12 cellular contexts compared by ENCODE assay signal in genomic region chr5:132334812-132335211, GRCh38. TPM values are rescaled to one million over a fixed set of nuclear protein-coding genes. Genes with fewer than 3 reads are reported as not detected.
DNase-seq lines count a peak whose midpoint lies in the region; ATAC-seq, FAIRE-seq and TF ChIP-seq lines count a peak whose summit lies in the region.
"Had no signal": no experiment of that assay in that cellular context is flagged by ENCODE, and none has a peak within 500 bp of the region (broad histone marks: within the 10 kb centered on the region; RNA-seq: fewer than 3 reads in every experiment).

No MANE protein-coding gene starts in this region.

- in situ Hi-C loops in HepG2 (cut with HindIII; ENCODE audit: extremely low pct_ligation_motif_present, low pct_unique_long_range_greater_than_20kb): no loop called here

- no peak overlapping the region for H3K27ac ChIP-seq in HepG2 (ENCODE audit: extremely low read length, insufficient read depth, low read length)
- H3K27ac ChIP-seq: PC-9 had no signal

- TF ChIP-seq POLR2A in H54 (IDR thresholded peaks at IDR 0.05; ENCODE audit: low read depth, low read length) (no peak), HepG2 (IDR thresholded peaks at IDR 0.05; ENCODE audit: insufficient read depth in 1 of 2, low read depth in 2 of 2, low read length in 2 of 2) (no peak)

- no peaks in the 10 kb centered on the region for H3K9me3 ChIP-seq in HepG2 (ENCODE audit: low read length)
- H3K9me3 ChIP-seq: HAP-1 had no signal

- no peaks in the 10 kb centered on the region for H3K36me3 Mint-ChIP-seq in activated CD8-positive, alpha-beta T cell treated with anti-CD3 and anti-CD28 coated beads, Interleukin-2, amount 10 ng/mL, durations not matched to agents 7 days and 5 days (ENCODE audit: low read depth)

- no peaks in the 10 kb centered on the region for H3K4me1 Mint-ChIP-seq in activated CD8-positive, alpha-beta T cell treated with anti-CD3 and anti-CD28 coated beads, Interleukin-2, amount 10 ng/mL, durations not matched to agents 7 days and 5 days (ENCODE audit: low read depth)

- DNase-seq in DMS153 (lab: John Stamatoyannopoulos, UW) (peak; percentile 42), DMS153 treated with DMSO at 0.1 percent for 48 hours (lab: John Stamatoyannopoulos, UW; ENCODE audit: unreplicated experiment) (no peak), H54 (ENCODE audit: insufficient read length, low spot score) (peak; percentile 8), HepG2 (ENCODE audit: low spot score) (peak; percentile 14), superior temporal gyrus (ENCODE audit: extremely low spot score) (no peak), frontal cortex (ENCODE audit: low spot score in 2 of 2) (no peak), HK-2 (ENCODE audit: unreplicated experiment) (no peak)
- no peak for DNase-seq in activated CD8-positive, alpha-beta T cell treated with anti-CD3 and anti-CD28 coated beads, Interleukin-2, amount 10 ng/mL, durations not matched to agents 7 days and 5 days
- DNase-seq: 8988T had no signal

- no peaks in the 10 kb centered on the region for H3K27me3 Mint-ChIP-seq in activated CD8-positive, alpha-beta T cell treated with anti-CD3 and anti-CD28 coated beads, Interleukin-2, amount 10 ng/mL, durations not matched to agents 7 days and 5 days (ENCODE audit: low read depth)

- TF ChIP-seq CTCF in HepG2 (CRISPR knock-in tag; IDR thresholded peaks at IDR 0.05): no peak

- no peak overlapping the region for H3K4me2 ChIP-seq in HepG2 (ENCODE audit: low read depth, low read length)
- H3K4me2 ChIP-seq: PC-9 had no signal

- TF ChIP-seq EP300 in HepG2 (IDR thresholded peaks at IDR 0.05; ENCODE audit: low read depth in 2 of 2, low read length in 2 of 2): no peak
- TF ChIP-seq EP300 in HepG2 (CRISPR knock-in tag; IDR thresholded peaks at IDR 0.05; ENCODE audit: borderline replicate concordance): no peak

- no peaks in the 10 kb centered on the region for H4K20me1 ChIP-seq in HepG2 (ENCODE audit: insufficient read depth, low read length)

- no TSS peak for BruUV-seq in HepG2 (replicated peaks; lab: Mats Ljungman, UMichigan)

- intact Hi-C loops in HepG2 (cut with micrococcal nuclease; ENCODE audit: unreplicated experiment): no loop called here

- H3K9ac ChIP-seq in HepG2 (ENCODE audit: insufficient read depth, low read depth, low read length): no peak overlapping the region

- H3K27ac Mint-ChIP-seq in activated CD8-positive, alpha-beta T cell treated with anti-CD3 and anti-CD28 coated beads, Interleukin-2, amount 10 ng/mL, durations not matched to agents 7 days and 5 days: no peak overlapping the region

- POLR2A ChIA-PET in activated CD8-positive, alpha-beta T cell treated with anti-CD3 and anti-CD28 coated beads, Interleukin-2, amount 10 ng/mL, durations not matched to agents 7 days and 5 days (lab: Charles Lee): no interaction called here
- POLR2A ChIA-PET in HepG2 (lab: Yijun Ruan, JAX): no interaction called here

- no peaks in the 10 kb centered on the region for H3K36me3 ChIP-seq in HepG2 (replicated peaks in 1 of 2; ENCODE audit: control insufficient read depth in 1 of 2, insufficient read depth in 2 of 2, low read length in 2 of 2)
- H3K36me3 ChIP-seq: HAP-1 had no signal

- no peak for TF ChIP-seq RAD21 in HepG2 (CRISPR knock-in tag; IDR thresholded peaks at IDR 0.05)

- peak; percentile 39 for ATAC-seq in activated CD8-positive, alpha-beta T cell treated with anti-CD3 and anti-CD28 coated beads, Interleukin-2, amount 10 ng/mL, durations not matched to agents 7 days and 5 days
- ATAC-seq in HepG2: no peak; the same call in 2 of the 3 replicates

- H3K9me3 Mint-ChIP-seq in activated CD8-positive, alpha-beta T cell treated with anti-CD3 and anti-CD28 coated beads, Interleukin-2, amount 10 ng/mL, durations not matched to agents 7 days and 5 days (ENCODE audit: insufficient read depth): no peaks in the 10 kb centered on the region

- peaks cover 22% of the 10 kb centered on the region for H3K4me1 ChIP-seq in HepG2 (ENCODE audit: insufficient read depth, low read length)
- H3K4me1 ChIP-seq: HAP-1 had no signal

- no peaks in the 10 kb centered on the region for H3K27me3 ChIP-seq in HepG2 (ENCODE audit: control insufficient read depth in 1 of 2, insufficient read depth in 2 of 2, low read length in 2 of 2)

- WGBS in HepG2 (ENCODE audit: low lambda C conversion rate): 85% methylated on average over 3 of the region's 3 CpGs

- CTCF ChIA-PET in activated CD8-positive, alpha-beta T cell treated with anti-CD3 and anti-CD28 coated beads, Interleukin-2, amount 10 ng/mL, durations not matched to agents 7 days and 5 days (lab: Charles Lee): interaction anchor here (0.5 to 1.5 kb wide), 4 partner anchors 11 to 728 kb away, joined by 3 to 5 read pairs (median 3); no protein-coding TSS in a partner anchor
- CTCF ChIA-PET in HepG2 (lab: Yijun Ruan, JAX; ENCODE audit: low intra/inter-chr PET ratio, low total read pairs): no interaction called here

- H2AFZ ChIP-seq in HepG2 (ENCODE audit: low read length): no peak overlapping the region
- H2AFZ ChIP-seq: PC-9 had no signal

- H3K4me3 Mint-ChIP-seq in activated CD8-positive, alpha-beta T cell treated with anti-CD3 and anti-CD28 coated beads, Interleukin-2, amount 10 ng/mL, durations not matched to agents 7 days and 5 days: no peak overlapping the region

- no peak overlapping the region for H3K4me3 ChIP-seq in HepG2 (replicated peaks in 1 of 3; ENCODE audit: insufficient read depth in 1 of 3, low read depth in 2 of 3, low read length in 3 of 3)
- H3K4me3 ChIP-seq: HAP-1, PC-9 had no signal

- FAIRE-seq in H54 (lab: Jason Lieb, UNC): peak; percentile 27
- FAIRE-seq in HepG2 (lab: Jason Lieb, UNC): peak; percentile 4
- FAIRE-seq in frontal cortex (lab: Jason Lieb, UNC): no peak
- FAIRE-seq: D721Med had no signal

- no peaks in the 10 kb centered on the region for H3K79me2 ChIP-seq in HepG2 (ENCODE audit: insufficient read depth, low read length)

TF ChIP-seq in HepG2, 621 proteins besides CTCF, POLR2A, EP300 and RAD21 (continues in another document):
- TF ChIP-seq FOXA1 (IDR thresholded peaks at IDR 0.05) (no peak), FOXA1 (CRISPR knock-in tag; IDR thresholded peaks at IDR 0.05) (0 out of 2 replicates have a peak, but pooled peaks have one; percentile 30), FOXP1 (IDR thresholded peaks at IDR 0.05) (no peak), FOXP1 (CRISPR knock-in tag; IDR thresholded peaks at IDR 0.05) (peak; percentile 37; the same call in 1 of the 2 replicates)

RNA-seq across cellular contexts. Expression of gene SLC22A5, which starts 34.7 kb away (rescaled TPM):
- total RNA-seq in activated CD8-positive, alpha-beta T cell treated with anti-CD3 and anti-CD28 coated beads, Interleukin-2, amount 10 ng/mL, durations not matched to agents 7 days and 5 days: 1 to 10 TPM; 2.2 to 3.5 TPM
- total RNA-seq in HepG2 (2016; rRNA removed; fragmentation: Illumina TruSeq; extraction: Trizol): 4.0 and 7.1 TPM in 2 replicates
- total RNA-seq in HepG2 (2016; cell fraction: cytosol; rRNA removed; fragmentation: Illumina TruSeq; extraction: Trizol; ENCODE audit: low read depth): 1.7 and 1.8 TPM in 2 replicates
- total RNA-seq in HepG2 (2016; cell fraction: insoluble cytoplasmic fraction; rRNA removed; fragmentation: Illumina TruSeq; extraction: Trizol): 2.8 and 7.3 TPM in 2 replicates
- total RNA-seq in HepG2 (2016; cell fraction: membrane; rRNA removed; fragmentation: Illumina TruSeq; extraction: Trizol): 4.9 and 5.0 TPM in 2 replicates
- 9.2 and 10.1 TPM in 2 replicates for total RNA-seq in HepG2 (2016; cell fraction: nucleus; rRNA removed; fragmentation: Illumina TruSeq; extraction: Trizol)
- 15.1 and 17.1 TPM in 2 replicates for polyA plus RNA-seq in HepG2 (2011; rRNA removed)
- 9.8 and 10.8 TPM in 2 replicates for polyA plus RNA-seq in HepG2 (2011; cell fraction: cytosol; rRNA removed)
- 31.0 and 32.0 TPM in 2 replicates for polyA plus RNA-seq in HepG2 (2011; cell fraction: nucleus; rRNA removed)
- 4.3 and 4.5 TPM in 2 replicates for polyA plus RNA-seq in HepG2 (2012)
- polyA plus RNA-seq in HepG2 (2016; cell fraction: cytosol; fragmentation: Illumina TruSeq; extraction: Trizol; ENCODE audit: low read depth): 1.2 and 1.3 TPM in 2 replicates
- 3.2 and 3.9 TPM in 2 replicates for polyA plus RNA-seq in HepG2 (2016; cell fraction: insoluble cytoplasmic fraction; fragmentation: Illumina TruSeq; extraction: Trizol; ENCODE audit: low read depth)
- polyA plus RNA-seq in HepG2 (2016; cell fraction: membrane; fragmentation: Illumina TruSeq; extraction: Trizol; ENCODE audit: low read depth): 2.6 TPM in 2 replicates
- polyA plus RNA-seq in HepG2 (2016; cell fraction: nucleus; fragmentation: Illumina TruSeq; extraction: Trizol; ENCODE audit: insufficient read depth, low read depth): 16.4 and 21.5 TPM in 2 replicates
- polyA minus RNA-seq in HepG2 (2011; rRNA and poly(A)+ RNA removed; ENCODE audit: low replicate concordance): 40.2 and 159 TPM in 2 replicates
- polyA minus RNA-seq in HepG2 (2011; cell fraction: cytosol; rRNA and poly(A)+ RNA removed): 4.4 and 5.1 TPM in 2 replicates
- polyA minus RNA-seq in HepG2 (2011; cell fraction: nucleus; rRNA and poly(A)+ RNA removed): 10.6 and 10.7 TPM in 2 replicates
- total RNA-seq in frontal cortex: 6.5 TPM

RNA-seq across cellular contexts. Expression of gene SLC22A4, which starts 40.6 kb away (rescaled TPM):
- total RNA-seq in activated CD8-positive, alpha-beta T cell treated with anti-CD3 and anti-CD28 coated beads, Interleukin-2, amount 10 ng/mL, durations not matched to agents 7 days and 5 days: not detected
- total RNA-seq in HepG2 (2016; rRNA removed; fragmentation: Illumina TruSeq; extraction: Trizol): 0.62 and 0.83 TPM in 2 replicates
- 0.20 and 0.26 TPM in 2 replicates for total RNA-seq in HepG2 (2016; cell fraction: cytosol; rRNA removed; fragmentation: Illumina TruSeq; extraction: Trizol; ENCODE audit: low read depth)
- 0.34 and 0.93 TPM in 2 replicates for total RNA-seq in HepG2 (2016; cell fraction: insoluble cytoplasmic fraction; rRNA removed; fragmentation: Illumina TruSeq; extraction: Trizol)
- total RNA-seq in HepG2 (2016; cell fraction: membrane; rRNA removed; fragmentation: Illumina TruSeq; extraction: Trizol): 0.59 and 0.99 TPM in 2 replicates
- total RNA-seq in HepG2 (2016; cell fraction: nucleus; rRNA removed; fragmentation: Illumina TruSeq; extraction: Trizol): 0.99 and 1.1 TPM in 2 replicates
- 0.33 and 0.56 TPM in 2 replicates for polyA plus RNA-seq in HepG2 (2011; rRNA removed)
- 0.31 and 0.35 TPM in 2 replicates for polyA plus RNA-seq in HepG2 (2011; cell fraction: cytosol; rRNA removed)
- 0.64 and 0.88 TPM in 2 replicates for polyA plus RNA-seq in HepG2 (2011; cell fraction: nucleus; rRNA removed)
- 0.19 and 0.25 TPM in 2 replicates for polyA plus RNA-seq in HepG2 (2012)
- 0.12 and 0.36 TPM in 2 replicates for polyA plus RNA-seq in HepG2 (2016; cell fraction: cytosol; fragmentation: Illumina TruSeq; extraction: Trizol; ENCODE audit: low read depth)
- polyA plus RNA-seq in HepG2 (2016; cell fraction: insoluble cytoplasmic fraction; fragmentation: Illumina TruSeq; extraction: Trizol; ENCODE audit: low read depth): 0.29 and 0.41 TPM in 2 replicates
- 0.29 and 0.35 TPM in 2 replicates for polyA plus RNA-seq in HepG2 (2016; cell fraction: membrane; fragmentation: Illumina TruSeq; extraction: Trizol; ENCODE audit: low read depth)
- polyA plus RNA-seq in HepG2 (2016; cell fraction: nucleus; fragmentation: Illumina TruSeq; extraction: Trizol; ENCODE audit: insufficient read depth, low read depth): 1.0 and 1.9 TPM in 2 replicates
- polyA minus RNA-seq in HepG2 (2011; rRNA and poly(A)+ RNA removed; ENCODE audit: low replicate concordance): 0.94 and 9.4 TPM in 2 replicates
- 0.79 TPM in 1 of 2 replicates, not detected in the other for polyA minus RNA-seq in HepG2 (2011; cell fraction: cytosol; rRNA and poly(A)+ RNA removed)
- 1.5 and 1.8 TPM in 2 replicates for polyA minus RNA-seq in HepG2 (2011; cell fraction: nucleus; rRNA and poly(A)+ RNA removed)
- 1.6 TPM for total RNA-seq in frontal cortex

Comparison
In these comparisons a context has a peak if more than half of its experiments do, and no peak if none do; other contexts are left out.
1. DNase-seq: peak in DMS153 (single experiment), H54 (single experiment) and HepG2 (single experiment); none in DMS153 treated with DMSO at 0.1 percent for 48 hours (single experiment), activated CD8-positive, alpha-beta T cell treated with anti-CD3 and anti-CD28 coated beads, Interleukin-2, amount 10 ng/mL, durations not matched to agents 7 days and 5 days (single experiment), superior temporal gyrus (single experiment), frontal cortex (0 of 2) and HK-2 (single experiment).